14 cellular contexts compared by ENCODE assay signal in the genomic region with DNA sequence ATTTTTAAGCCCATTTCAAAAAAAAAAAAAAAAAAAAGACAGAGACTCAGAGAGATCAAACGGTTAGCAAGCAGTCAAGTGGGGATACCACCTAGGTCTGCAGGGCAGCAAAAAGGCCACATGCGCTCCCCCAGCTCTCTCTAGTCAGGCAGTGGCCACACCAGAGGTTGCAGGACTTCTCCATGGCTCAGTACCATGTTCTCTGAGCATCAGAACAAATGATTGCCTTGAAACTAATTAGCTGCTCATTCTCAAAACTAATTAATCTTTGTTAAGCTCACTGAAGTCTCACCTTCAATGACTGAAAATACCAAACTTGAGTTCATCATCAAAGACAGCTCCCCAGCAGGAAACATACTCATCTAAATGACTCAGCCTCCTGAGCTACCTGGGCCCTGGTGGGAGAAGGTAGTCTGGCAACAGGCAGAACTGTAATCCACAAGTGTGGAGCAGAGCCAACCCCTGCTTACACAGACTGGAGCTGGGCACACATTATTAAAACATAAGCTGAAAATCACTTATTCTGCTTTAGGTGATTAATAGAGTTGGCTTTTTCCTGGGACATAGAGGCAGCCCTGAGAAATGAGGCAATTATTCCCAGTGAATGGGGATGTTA.
DNase-seq lines count a peak whose midpoint lies in the region; ATAC-seq lines count a peak whose summit lies in the region.
"Had no signal": no experiment of that assay in that cellular context is flagged by ENCODE, and none has a peak within 500 bp of the region (broad histone marks: within the 10 kb centered on the region; RNA-seq: fewer than 3 reads in every experiment).

No MANE protein-coding gene starts in this region.

- peaks cover 25% of the 10 kb centered on the region for H3K27me3 Mint-ChIP-seq in T-helper 2 cell treated with Interferon-gamma antibody and Interleukin-4, amounts not matched to agents 5 μg/mL and 100 μg/mL, for 36 hours (ENCODE audit: low read depth)
- peaks cover 54% of the 10 kb centered on the region for H3K27me3 Mint-ChIP-seq in stimulated activated naive CD8-positive, alpha-beta T cell treated with anti-CD3 and anti-CD28 coated beads, Interleukin-15, amount 100 ng/mL, for 72 hours

- no peak overlapping the region for H3K4me3 Mint-ChIP-seq in T-helper 2 cell treated with Interferon-gamma antibody and Interleukin-4, amounts not matched to agents 5 μg/mL and 100 μg/mL, for 36 hours
- H3K4me3 Mint-ChIP-seq in stimulated activated naive CD8-positive, alpha-beta T cell treated with anti-CD3 and anti-CD28 coated beads, Interleukin-15, amount 100 ng/mL, for 72 hours = peak overlapping the region; percentile 28 to 56
- H3K4me3 Mint-ChIP-seq: B cell had no signal

- DNase-seq in activated naive CD4-positive, alpha-beta T cell treated with anti-CD3 and anti-CD28 coated beads, Interleukin-2, amount 50 U/mL, for 72 hours (ENCODE audit: low spot score in 2 of 2) = peak in 1 of 2 donors; percentile 26
- DNase-seq in activated naive CD4-positive, alpha-beta T cell (lab: John Stamatoyannopoulos, UW) = no peak
- DNase-seq in T-helper 2 cell treated with Interferon-gamma antibody and Interleukin-4, amounts not matched to agents 5 μg/mL and 100 μg/mL, for 36 hours (ENCODE audit: low spot score) = peak; percentile 6
- DNase-seq in epithelial cell of prostate (ENCODE audit: low read depth, low spot score) (peak; percentile 48), hepatic stellate cell (ENCODE audit: low spot score) (no peak), NCI-H187 treated with DMSO at 0.1 percent for 48 hours (lab: John Stamatoyannopoulos, UW) (no peak)
- DNase-seq in stimulated activated naive CD8-positive, alpha-beta T cell treated with anti-CD3 and anti-CD28 coated beads, Interleukin-15, amount 100 ng/mL, for 72 hours = peak; percentile 16 to 26
- no peak for DNase-seq in stimulated activated CD8-positive, alpha-beta memory T cell treated with anti-CD3 and anti-CD28 coated beads, Interleukin-4, amount 100 ng/mL, for 48 hours
- DNase-seq: amniotic stem cell, Karpas-422, NCI-H446 had no signal

- H3K27ac Mint-ChIP-seq in activated naive CD4-positive, alpha-beta T cell treated with anti-CD3 and anti-CD28 coated beads, Interleukin-2, amount 50 U/mL, for 72 hours = no peak overlapping the region
- H3K27ac Mint-ChIP-seq in T-helper 2 cell treated with Interferon-gamma antibody and Interleukin-4, amounts not matched to agents 5 μg/mL and 100 μg/mL, for 36 hours = no peak overlapping the region
- H3K27ac Mint-ChIP-seq in stimulated activated naive CD8-positive, alpha-beta T cell treated with anti-CD3 and anti-CD28 coated beads, Interleukin-15, amount 100 ng/mL, for 72 hours = no peak overlapping the region
- H3K27ac Mint-ChIP-seq: B cell had no signal

- H3K9me3 Mint-ChIP-seq in activated naive CD4-positive, alpha-beta T cell treated with anti-CD3 and anti-CD28 coated beads, Interleukin-2, amount 50 U/mL, for 72 hours = no peaks in the 10 kb centered on the region
- no peaks in the 10 kb centered on the region for H3K9me3 Mint-ChIP-seq in T-helper 2 cell treated with Interferon-gamma antibody and Interleukin-4, amounts not matched to agents 5 μg/mL and 100 μg/mL, for 36 hours
- H3K9me3 Mint-ChIP-seq in stimulated activated naive CD8-positive, alpha-beta T cell treated with anti-CD3 and anti-CD28 coated beads, Interleukin-15, amount 100 ng/mL, for 72 hours = no peaks in the 10 kb centered on the region

- no peaks in the 10 kb centered on the region for H3K36me3 Mint-ChIP-seq in activated naive CD4-positive, alpha-beta T cell treated with anti-CD3 and anti-CD28 coated beads, Interleukin-2, amount 50 U/mL, for 72 hours
- no peaks in the 10 kb centered on the region for H3K36me3 Mint-ChIP-seq in T-helper 2 cell treated with Interferon-gamma antibody and Interleukin-4, amounts not matched to agents 5 μg/mL and 100 μg/mL, for 36 hours (ENCODE audit: low read depth)

- H3K27ac ChIP-seq in epithelial cell of prostate = no peak overlapping the region
- H3K27ac ChIP-seq: SK-N-MC, thoracic aorta had no signal

- peak; percentile 86 to 89 for ATAC-seq in activated naive CD4-positive, alpha-beta T cell treated with anti-CD3 and anti-CD28 coated beads, Interleukin-2, amount 50 U/mL, for 72 hours
- peak; percentile 67 for ATAC-seq in stimulated activated naive CD8-positive, alpha-beta T cell treated with anti-CD3 and anti-CD28 coated beads, Interleukin-15, amount 100 ng/mL, for 72 hours

- H3K4me1 Mint-ChIP-seq in T-helper 2 cell treated with Interferon-gamma antibody and Interleukin-4, amounts not matched to agents 5 μg/mL and 100 μg/mL, for 36 hours (ENCODE audit: low read depth) = peaks cover 14% of the 10 kb centered on the region
- H3K4me1 Mint-ChIP-seq in stimulated activated naive CD8-positive, alpha-beta T cell treated with anti-CD3 and anti-CD28 coated beads, Interleukin-15, amount 100 ng/mL, for 72 hours = peaks cover 26% of the 10 kb centered on the region
- H3K4me1 Mint-ChIP-seq: B cell had no signal

Comparison
In these comparisons a context has a peak if more than half of its experiments do, and no peak if none do; other contexts are left out.
1. DNase-seq: peak in T-helper 2 cell treated with Interferon-gamma antibody and Interleukin-4, amounts not matched to agents 5 μg/mL and 100 μg/mL, for 36 hours (single experiment), epithelial cell of prostate (single experiment) and stimulated activated naive CD8-positive, alpha-beta T cell treated with anti-CD3 and anti-CD28 coated beads, Interleukin-15, amount 100 ng/mL, for 72 hours (2 of 2); none in activated naive CD4-positive, alpha-beta T cell (0 of 4), stimulated activated CD8-positive, alpha-beta memory T cell treated with anti-CD3 and anti-CD28 coated beads, Interleukin-4, amount 100 ng/mL, for 48 hours (single experiment), hepatic stellate cell (single experiment) and NCI-H187 treated with DMSO at 0.1 percent for 48 hours (single experiment).